12 cellular contexts compared by ENCODE assay signal in the genomic region with DNA sequence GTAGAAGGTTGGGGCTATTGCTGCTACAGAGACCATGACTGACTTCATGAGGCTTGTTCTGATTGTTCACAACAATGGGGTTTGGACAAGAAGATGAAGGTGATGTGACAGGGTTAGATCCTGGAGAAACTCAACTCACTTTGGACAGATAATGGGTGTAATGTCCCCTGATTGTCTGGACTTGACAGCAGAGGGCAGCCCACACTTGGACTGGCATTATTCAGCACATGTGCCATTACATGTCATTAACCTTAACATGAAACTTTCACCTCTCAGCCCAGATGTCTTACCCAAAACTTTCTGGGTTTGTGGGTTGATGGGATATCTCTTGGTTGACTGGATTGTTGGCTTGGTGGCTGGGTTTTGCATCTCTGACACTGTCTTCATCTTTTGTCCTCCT.
DNase-seq lines count a peak whose midpoint lies in the region; ATAC-seq, FAIRE-seq and TF ChIP-seq lines count a peak whose summit lies in the region.
"Had no signal": no experiment of that assay in that cellular context is flagged by ENCODE, and none has a peak within 500 bp of the region (broad histone marks: within the 10 kb centered on the region; RNA-seq: fewer than 3 reads in every experiment).

No MANE protein-coding gene starts in this region.

- no peak overlapping the region for H3K18ac ChIP-seq in H1 (ENCODE audit: extremely low read depth, low read length)

- H2AK5ac ChIP-seq in H1 (ENCODE audit: low read depth, low read length): no peak overlapping the region

- H4K5ac ChIP-seq in H1 (ENCODE audit: insufficient read length, low read depth, low read length): no peak overlapping the region

- H3K4me1 Mint-ChIP-seq in stimulated activated naive B cell treated with anti-CD40 and anti-IgM and Interleukin-4, amounts not matched to agents 10 μg/mL and 1 μg/mL and 100 μg/mL, for 72 hours: no peaks in the 10 kb centered on the region

- no peak overlapping the region for H3K27ac ChIP-seq in H1 (ENCODE audit: low read depth, low read length)
- H3K27ac ChIP-seq: thoracic aorta had no signal

- H3K4me3 Mint-ChIP-seq in stimulated activated naive B cell treated with anti-CD40 and anti-IgM and Interleukin-4, amounts not matched to agents 10 μg/mL and 1 μg/mL and 100 μg/mL, for 72 hours: no peak overlapping the region

- no peak overlapping the region for H2AFZ ChIP-seq in H1 (ENCODE audit: low read length)

- no peak for TF ChIP-seq CTCF in H1 (IDR thresholded peaks at IDR 0.05; ENCODE audit: control extremely low read depth in 1 of 3, insufficient read depth in 1 of 3, low read depth in 1 of 3, low read length in 3 of 3)

- TF ChIP-seq EP300 in H1 (IDR thresholded peaks at IDR 0.05; ENCODE audit: borderline replicate concordance in 1 of 2, low read depth in 2 of 2, low read length in 2 of 2): no peak

- H3K9ac ChIP-seq in H1 (replicated peaks in 1 of 4; ENCODE audit: extremely low read depth in 1 of 4, low read depth in 3 of 4, low read length in 3 of 4): no peak overlapping the region

- no peak for FAIRE-seq in H1 (lab: Jason Lieb, UNC)

- no peaks in the 10 kb centered on the region for H3K36me3 Mint-ChIP-seq in stimulated activated naive B cell treated with anti-CD40 and anti-IgM and Interleukin-4, amounts not matched to agents 10 μg/mL and 1 μg/mL and 100 μg/mL, for 72 hours

- no peak overlapping the region for H4K91ac ChIP-seq in H1 (replicated peaks; ENCODE audit: insufficient read length, low read length)

- no peaks in the 10 kb centered on the region for H3K79me1 ChIP-seq in H1 (ENCODE audit: low read depth, low read length)

- H4K20me1 ChIP-seq in H1 (replicated peaks in 1 of 2; ENCODE audit: control insufficient read depth in 1 of 2, insufficient read depth in 2 of 2, low read length in 2 of 2): no peaks in the 10 kb centered on the region

- no peak overlapping the region for H3K27ac Mint-ChIP-seq in stimulated activated naive B cell treated with anti-CD40 and anti-IgM and Interleukin-4, amounts not matched to agents 10 μg/mL and 1 μg/mL and 100 μg/mL, for 72 hours

- no peak overlapping the region for H2BK20ac ChIP-seq in H1 (ENCODE audit: low read length)

- no peaks in the 10 kb centered on the region for H3K36me3 ChIP-seq in H1 (ENCODE audit: control insufficient read depth in 2 of 4, insufficient read depth in 4 of 4, low read length in 3 of 4)
- H3K36me3 ChIP-seq: thoracic aorta had no signal

- no peaks in the 10 kb centered on the region for H3K79me2 ChIP-seq in H1 (ENCODE audit: control insufficient read depth in 1 of 2, insufficient read depth in 2 of 2, low read length in 2 of 2)

- H2BK5ac ChIP-seq in H1 (ENCODE audit: low read depth, low read length): no peak overlapping the region

- H3K4ac ChIP-seq in H1 (replicated peaks; ENCODE audit: insufficient read length, low read depth, low read length): no peak overlapping the region

- H3K9me3 ChIP-seq in H1 (ENCODE audit: insufficient read depth in 2 of 2, low read depth in 1 of 2, low read length in 1 of 2): no peaks in the 10 kb centered on the region
- H3K9me3 ChIP-seq: thoracic aorta had no signal

- no peak overlapping the region for H3K4me2 ChIP-seq in H1 (ENCODE audit: insufficient read depth in 1 of 2, low read depth in 2 of 2, low read length in 2 of 2)

- H3K23ac ChIP-seq in H1 (ENCODE audit: insufficient read length): no peak overlapping the region

- DNase-seq in NCI-H510A treated with DMSO at 0.1 percent for 48 hours (lab: John Stamatoyannopoulos, UW): peak; percentile 1
- DNase-seq in NCI-H510A (lab: John Stamatoyannopoulos, UW): no peak
- DNase-seq in NCI-H460 (ENCODE audit: extremely low read depth, low read depth): peak; percentile 12
- DNase-seq in H1 (ENCODE audit: low read depth in 1 of 2, low spot score in 2 of 2): no peak
- peak; percentile 4 for DNase-seq in renal cortical epithelial cell (ENCODE audit: low read depth)
- no peak for DNase-seq in pons (ENCODE audit: low spot score)
- DNase-seq in stimulated activated naive B cell treated with anti-CD40 and anti-IgM and Interleukin-4, amounts not matched to agents 10 μg/mL and 1 μg/mL and 100 μg/mL, for 72 hours: no peak
- DNase-seq: 8988T, Kasumi-1, right cardiac atrium had no signal

- no peak for ATAC-seq in GM18870 (IDR thresholded peaks at IDR 0.05; ENCODE audit: unreplicated experiment)
- ATAC-seq in stimulated activated naive B cell treated with anti-CD40 and anti-IgM and Interleukin-4, amounts not matched to agents 10 μg/mL and 1 μg/mL and 100 μg/mL, for 72 hours (replicated peaks): no peak
- ATAC-seq: right cardiac atrium had no signal

- no peak overlapping the region for H2BK12ac ChIP-seq in H1 (ENCODE audit: low read depth, low read length)

- peaks cover 0 to 8% of the 10 kb centered on the region in 2 donors for H3K27me3 Mint-ChIP-seq in stimulated activated naive B cell treated with anti-CD40 and anti-IgM and Interleukin-4, amounts not matched to agents 10 μg/mL and 1 μg/mL and 100 μg/mL, for 72 hours

- H3K56ac ChIP-seq in H1 (replicated peaks; ENCODE audit: insufficient read length, low read depth, low read length): no peak overlapping the region

- no peak overlapping the region for H2BK15ac ChIP-seq in H1 (ENCODE audit: low read length)

- no peaks in the 10 kb centered on the region for H3K4me1 ChIP-seq in H1 (replicated peaks in 1 of 4; ENCODE audit: control insufficient read depth in 3 of 4, insufficient read depth in 4 of 4, low read length in 3 of 4)

- H3K9me3 Mint-ChIP-seq in stimulated activated naive B cell treated with anti-CD40 and anti-IgM and Interleukin-4, amounts not matched to agents 10 μg/mL and 1 μg/mL and 100 μg/mL, for 72 hours: peaks cover 8 to 12% of the 10 kb centered on the region in 2 donors

- TF ChIP-seq RAD21 in H1 (IDR thresholded peaks at IDR 0.05 in 1 of 2, conservative IDR thresholded peaks at IDR 0.05 in 1 of 2; ENCODE audit: low read depth in 2 of 2, low read length in 2 of 2): peak; percentile 4 to 9; a peak in 1 of 4 replicates

- CTCF ChIA-PET in H1 (lab: Charles Lee; ENCODE audit: partially characterized antibody): no interaction called here

- no peaks in the 10 kb centered on the region for H3K23me2 ChIP-seq in H1 (ENCODE audit: low read depth, low read length)

- no peak overlapping the region for H4K8ac ChIP-seq in H1 (ENCODE audit: extremely low read depth, insufficient read depth, low read length)

- no peaks in the 10 kb centered on the region for H3K27me3 ChIP-seq in H1 (replicated peaks in 1 of 4; ENCODE audit: control insufficient read depth in 3 of 4, extremely low read depth in 1 of 4, insufficient read depth in 3 of 4, low read length in 3 of 4)

- TF ChIP-seq POLR2A in H1 (IDR thresholded peaks at IDR 0.05; ENCODE audit: control extremely low read depth in 1 of 2, low read depth in 2 of 2, low read length in 2 of 2): no peak

- POLR2A ChIA-PET in H1 (lab: Charles Lee; ENCODE audit: partially characterized antibody): no interaction called here

- H3K4me3 ChIP-seq in H1 (ENCODE audit: extremely low read depth in 1 of 4, insufficient read depth in 2 of 4, low read depth in 3 of 4, low read length in 4 of 4): no peak overlapping the region
- H3K4me3 ChIP-seq: thoracic aorta had no signal

- no peak overlapping the region for H2BK120ac ChIP-seq in H1 (replicated peaks; ENCODE audit: low read depth, low read length)

- H3K14ac ChIP-seq in H1 (ENCODE audit: insufficient read length): no peak overlapping the region

TF ChIP-seq in H1, 55 proteins besides CTCF, POLR2A, EP300 and RAD21:
- TF ChIP-seq TEAD4 (IDR thresholded peaks at IDR 0.05; ENCODE audit: low read depth, low read length) (no peak), EZH2 (IDR thresholded peaks at IDR 0.05; ENCODE audit: low read depth, low read length, severe bottlenecking) (no peak), CHD1 (IDR thresholded peaks at IDR 0.05; ENCODE audit: low read depth, low read length) (no peak)

Comparison
In these comparisons a context has a peak if more than half of its experiments do, and no peak if none do; other contexts are left out.
1. DNase-seq: peak in NCI-H510A treated with DMSO at 0.1 percent for 48 hours (single experiment), NCI-H460 (single experiment) and renal cortical epithelial cell (single experiment); none in NCI-H510A (single experiment), H1 (0 of 2), pons (single experiment) and stimulated activated naive B cell treated with anti-CD40 and anti-IgM and Interleukin-4, amounts not matched to agents 10 μg/mL and 1 μg/mL and 100 μg/mL, for 72 hours (single experiment).